14 cellular contexts compared by ENCODE assay signal in the genomic region with DNA sequence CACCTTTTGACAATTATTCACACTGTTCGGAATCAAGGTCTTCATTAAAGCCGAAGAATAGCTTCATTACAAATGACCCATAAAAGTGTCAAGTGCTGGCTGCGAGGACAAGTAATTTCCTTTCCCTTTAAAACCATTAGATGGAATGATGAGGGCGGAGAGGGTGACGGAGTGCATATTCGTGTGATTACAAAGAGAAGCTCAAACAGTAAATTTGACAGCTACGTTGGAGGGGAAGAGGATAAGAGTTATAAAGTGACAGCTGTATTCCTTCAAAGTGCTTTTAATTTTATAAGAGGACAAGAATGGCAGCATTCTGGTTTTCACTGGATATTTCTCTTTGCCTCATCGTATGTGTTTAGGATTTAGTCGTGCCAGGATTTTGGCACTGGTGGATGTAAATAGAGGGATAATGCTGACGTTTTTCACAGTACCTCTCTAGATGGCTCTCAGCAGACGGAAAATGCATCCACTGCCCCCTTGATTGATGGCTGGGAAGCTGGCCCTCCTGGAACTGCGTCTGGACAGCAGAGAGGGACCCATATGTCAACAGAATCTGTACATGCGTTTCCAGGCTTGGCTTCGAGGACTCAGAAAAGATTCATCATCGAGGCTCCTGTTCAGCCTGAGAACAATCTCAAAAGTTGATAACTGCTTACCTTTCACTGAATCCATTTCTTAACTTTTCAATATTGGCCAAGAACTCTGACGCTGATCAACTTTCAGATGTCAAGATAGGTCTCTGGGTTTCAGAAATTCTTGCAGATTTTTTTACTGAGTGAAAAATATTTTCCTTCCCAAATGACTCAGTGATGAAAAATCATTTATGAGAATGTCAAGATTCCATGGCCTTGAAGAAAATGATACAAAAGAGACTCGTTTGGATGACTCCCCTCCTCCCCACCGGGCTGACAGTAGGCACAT. TPM values are rescaled to one million over a fixed set of nuclear protein-coding genes. Genes with fewer than 3 reads are reported as not detected.
"Had no signal": no experiment of that assay in that cellular context is flagged by ENCODE, and none has a peak within 500 bp of the region (broad histone marks: within the 10 kb centered on the region; RNA-seq: fewer than 3 reads in every experiment).

No MANE protein-coding gene starts in this region.

- H3K27me3 Mint-ChIP-seq: activated CD4-positive, alpha-beta memory T cell treated with anti-CD3 and anti-CD28 coated beads for 36 hours; dendritic cell treated with granulocyte-macrophage colony-stimulating factor and Interleukin-4, amounts not matched to agents 40 ng/mL and 50 ng/mL, for 4 days had no signal

- H3K27ac Mint-ChIP-seq: activated CD4-positive, alpha-beta memory T cell treated with anti-CD3 and anti-CD28 coated beads for 36 hours; activated naive CD8-positive, alpha-beta T cell; dendritic cell treated with granulocyte-macrophage colony-stimulating factor and Interleukin-4, amounts not matched to agents 40 ng/mL and 50 ng/mL, for 4 days; endodermal cell; nephron progenitor cell; stimulated activated naive CD8-positive, alpha-beta T cell treated with anti-CD3 and anti-CD28 coated beads, Interleukin-15, Interleukin-2, amounts not matched to agents 100 ng/mL and 50 ng/mL, for 24 hours had no signal

- ATAC-seq: left lobe of liver had no signal

- H3K9me3 Mint-ChIP-seq: activated CD4-positive, alpha-beta memory T cell treated with anti-CD3 and anti-CD28 coated beads for 36 hours; dendritic cell treated with granulocyte-macrophage colony-stimulating factor and Interleukin-4, amounts not matched to agents 40 ng/mL and 50 ng/mL, for 4 days; endodermal cell; nephron progenitor cell had no signal

- H3K4me3 ChIP-seq: thoracic aorta had no signal

- H3K4me1 Mint-ChIP-seq: endodermal cell had no signal

- H3K36me3 Mint-ChIP-seq: activated CD4-positive, alpha-beta memory T cell treated with anti-CD3 and anti-CD28 coated beads for 36 hours; activated naive CD8-positive, alpha-beta T cell had no signal

- DNase-seq: activated CD4-positive, alpha-beta memory T cell treated with anti-CD3 and anti-CD28 coated beads for 36 hours; activated gamma-delta T cell; activated T-cell treated with anti-CD3 and anti-CD28 coated beads, Interleukin-2, amount 50 U/mL, for 48 hours; cerebellar nuclear complex; endodermal cell; mesenchymal stem cell; nephron progenitor cell; stimulated activated CD4-positive, alpha-beta T cell treated with anti-CD3 and anti-CD28 coated beads, Interleukin-4, amount 100 ng/mL, for 1 hour; stimulated activated CD8-positive, alpha-beta memory T cell treated with anti-CD3 and anti-CD28 coated beads, Interleukin-4, amount 100 ng/mL, for 48 hours had no signal

- H3K4me3 Mint-ChIP-seq: activated CD4-positive, alpha-beta memory T cell treated with anti-CD3 and anti-CD28 coated beads for 36 hours; activated naive CD8-positive, alpha-beta T cell; dendritic cell treated with granulocyte-macrophage colony-stimulating factor and Interleukin-4, amounts not matched to agents 40 ng/mL and 50 ng/mL, for 4 days; endodermal cell; nephron progenitor cell; stimulated activated naive CD8-positive, alpha-beta T cell treated with anti-CD3 and anti-CD28 coated beads, Interleukin-15, Interleukin-2, amounts not matched to agents 100 ng/mL and 50 ng/mL, for 24 hours had no signal

RNA-seq across cellular contexts. Expression of a gene that starts 50.4 kb away (rescaled TPM):
- total RNA-seq: activated CD4-positive, alpha-beta memory T cell treated with anti-CD3 and anti-CD28 coated beads for 36 hours; left lobe of liver had no signal
